1 cellular context compared by ENCODE assay signal in the genomic region with DNA sequence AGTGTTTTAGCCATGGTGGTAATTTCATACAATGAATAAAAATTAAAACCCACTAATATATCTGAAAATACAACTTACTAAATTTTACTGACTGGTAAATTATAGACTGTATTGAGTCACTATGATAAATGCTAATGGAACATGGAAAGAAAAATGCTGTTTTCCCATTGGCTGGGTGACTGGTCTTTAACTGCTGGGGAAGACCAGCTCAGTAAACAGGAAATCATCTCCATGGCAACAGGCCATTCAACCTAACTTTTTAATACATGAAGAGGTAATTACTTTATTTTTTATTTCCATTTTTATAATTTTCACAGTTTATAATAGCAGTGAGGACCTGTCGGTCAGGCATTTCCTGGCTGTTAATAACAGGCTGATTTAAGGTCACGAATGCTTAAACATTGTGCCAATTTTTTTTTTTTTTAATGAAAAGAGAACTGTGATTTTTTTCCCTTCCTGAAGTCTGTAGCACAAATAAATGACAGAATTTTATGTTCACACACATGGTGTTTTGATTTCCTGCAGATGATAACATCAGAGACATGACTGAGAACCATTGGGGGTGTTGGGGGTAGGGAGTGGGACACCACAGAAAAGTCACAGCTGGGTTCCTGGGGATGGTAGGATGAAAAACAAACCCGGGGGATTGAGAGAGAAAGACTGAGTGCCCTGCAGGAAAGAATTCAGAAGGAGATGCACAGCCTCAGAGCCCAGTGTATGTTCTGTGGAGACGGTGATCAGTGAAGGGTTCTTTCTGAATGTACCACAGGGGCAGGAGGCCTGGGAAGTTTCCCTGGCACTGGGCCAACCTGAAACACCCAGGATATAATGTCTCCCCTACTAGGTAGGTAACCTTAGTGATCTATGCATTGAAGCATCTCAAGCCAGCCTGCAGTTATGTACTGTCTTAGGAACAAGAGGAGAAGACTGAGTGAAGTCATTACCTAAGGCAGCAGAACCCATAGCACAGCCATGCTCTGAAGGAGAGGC.
TF ChIP-seq lines count a peak whose summit lies in the region.

No MANE protein-coding gene starts in this region.

TF ChIP-seq in WTC11, 78 proteins besides CTCF, POLR2A, EP300 and RAD21 (continued from another document):
- TF ChIP-seq, protein P1, sequence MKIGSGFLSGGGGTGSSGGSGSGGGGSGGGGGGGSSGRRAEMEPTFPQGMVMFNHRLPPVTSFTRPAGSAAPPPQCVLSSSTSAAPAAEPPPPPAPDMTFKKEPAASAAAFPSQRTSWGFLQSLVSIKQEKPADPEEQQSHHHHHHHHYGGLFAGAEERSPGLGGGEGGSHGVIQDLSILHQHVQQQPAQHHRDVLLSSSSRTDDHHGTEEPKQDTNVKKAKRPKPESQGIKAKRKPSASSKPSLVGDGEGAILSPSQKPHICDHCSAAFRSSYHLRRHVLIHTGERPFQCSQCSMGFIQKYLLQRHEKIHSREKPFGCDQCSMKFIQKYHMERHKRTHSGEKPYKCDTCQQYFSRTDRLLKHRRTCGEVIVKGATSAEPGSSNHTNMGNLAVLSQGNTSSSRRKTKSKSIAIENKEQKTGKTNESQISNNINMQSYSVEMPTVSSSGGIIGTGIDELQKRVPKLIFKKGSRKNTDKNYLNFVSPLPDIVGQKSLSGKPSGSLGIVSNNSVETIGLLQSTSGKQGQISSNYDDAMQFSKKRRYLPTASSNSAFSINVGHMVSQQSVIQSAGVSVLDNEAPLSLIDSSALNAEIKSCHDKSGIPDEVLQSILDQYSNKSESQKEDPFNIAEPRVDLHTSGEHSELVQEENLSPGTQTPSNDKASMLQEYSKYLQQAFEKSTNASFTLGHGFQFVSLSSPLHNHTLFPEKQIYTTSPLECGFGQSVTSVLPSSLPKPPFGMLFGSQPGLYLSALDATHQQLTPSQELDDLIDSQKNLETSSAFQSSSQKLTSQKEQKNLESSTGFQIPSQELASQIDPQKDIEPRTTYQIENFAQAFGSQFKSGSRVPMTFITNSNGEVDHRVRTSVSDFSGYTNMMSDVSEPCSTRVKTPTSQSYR (CRISPR knock-in tag; IDR thresholded peaks at IDR 0.05): no peak
TF ChIP-seq in WTC11: peak in this region for 0.
